2 cellular contexts compared by ENCODE assay signal in the genomic region with DNA sequence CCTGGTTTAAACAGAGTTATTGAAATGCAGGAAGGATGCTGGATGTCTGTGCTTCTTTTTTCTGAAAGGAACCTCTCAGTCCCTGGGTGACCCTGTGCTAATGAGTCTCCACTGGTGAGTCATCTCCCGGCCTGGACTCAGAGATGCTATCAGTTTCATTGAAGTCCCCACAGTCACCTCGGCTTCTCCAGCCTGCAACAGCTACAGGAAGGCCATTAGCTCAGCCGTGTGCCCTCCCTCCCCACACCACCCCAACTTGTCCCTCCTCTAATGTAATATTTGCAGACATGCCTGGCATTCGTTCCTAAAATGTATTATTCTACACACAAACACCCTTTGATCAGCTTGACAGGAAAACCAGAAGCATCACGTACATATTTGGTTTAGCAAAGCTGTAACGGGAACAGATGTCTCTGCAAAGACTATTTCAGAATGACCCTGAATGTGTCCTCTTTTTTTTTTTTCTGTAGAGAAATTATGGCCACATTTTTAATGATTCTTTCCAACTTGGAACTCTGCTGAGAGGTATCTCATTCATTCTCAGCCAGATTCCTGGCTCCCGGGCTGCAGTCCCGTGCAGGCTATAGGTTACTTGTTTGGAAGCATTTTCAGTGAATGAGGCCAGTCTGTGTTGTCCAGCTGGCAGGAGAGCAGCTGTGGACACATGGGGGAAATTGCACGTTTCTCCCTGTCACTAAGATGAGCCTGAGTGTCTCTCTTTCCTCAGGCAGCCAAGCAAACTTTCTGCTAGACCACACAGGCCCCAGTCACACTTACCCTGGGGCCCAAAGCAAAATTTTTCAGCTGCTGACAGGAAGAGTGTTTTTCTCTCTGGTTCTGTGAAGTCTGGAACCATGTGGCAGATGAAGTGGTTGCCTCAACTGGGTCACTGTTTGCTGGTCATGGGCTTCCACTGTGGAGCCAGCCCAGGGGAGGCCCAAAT.
TF ChIP-seq lines count a peak whose summit lies in the region.

No MANE protein-coding gene starts in this region.

TF ChIP-seq in GM12878, 131 proteins besides CTCF, POLR2A, EP300 and RAD21:
- TF ChIP-seq, protein P1, sequence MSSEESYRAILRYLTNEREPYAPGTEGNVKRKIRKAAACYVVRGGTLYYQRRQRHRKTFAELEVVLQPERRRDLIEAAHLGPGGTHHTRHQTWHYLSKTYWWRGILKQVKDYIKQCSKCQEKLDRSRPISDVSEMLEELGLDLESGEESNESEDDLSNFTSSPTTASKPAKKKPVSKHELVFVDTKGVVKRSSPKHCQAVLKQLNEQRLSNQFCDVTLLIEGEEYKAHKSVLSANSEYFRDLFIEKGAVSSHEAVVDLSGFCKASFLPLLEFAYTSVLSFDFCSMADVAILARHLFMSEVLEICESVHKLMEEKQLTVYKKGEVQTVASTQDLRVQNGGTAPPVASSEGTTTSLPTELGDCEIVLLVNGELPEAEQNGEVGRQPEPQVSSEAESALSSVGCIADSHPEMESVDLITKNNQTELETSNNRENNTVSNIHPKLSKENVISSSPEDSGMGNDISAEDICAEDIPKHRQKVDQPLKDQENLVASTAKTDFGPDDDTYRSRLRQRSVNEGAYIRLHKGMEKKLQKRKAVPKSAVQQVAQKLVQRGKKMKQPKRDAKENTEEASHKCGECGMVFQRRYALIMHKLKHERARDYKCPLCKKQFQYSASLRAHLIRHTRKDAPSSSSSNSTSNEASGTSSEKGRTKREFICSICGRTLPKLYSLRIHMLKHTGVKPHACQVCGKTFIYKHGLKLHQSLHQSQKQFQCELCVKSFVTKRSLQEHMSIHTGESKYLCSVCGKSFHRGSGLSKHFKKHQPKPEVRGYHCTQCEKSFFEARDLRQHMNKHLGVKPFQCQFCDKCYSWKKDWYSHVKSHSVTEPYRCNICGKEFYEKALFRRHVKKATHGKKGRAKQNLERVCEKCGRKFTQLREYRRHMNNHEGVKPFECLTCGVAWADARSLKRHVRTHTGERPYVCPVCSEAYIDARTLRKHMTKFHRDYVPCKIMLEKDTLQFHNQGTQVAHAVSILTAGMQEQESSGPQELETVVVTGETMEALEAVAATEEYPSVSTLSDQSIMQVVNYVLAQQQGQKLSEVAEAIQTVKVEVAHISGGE (CRISPR knock-in tag; IDR thresholded peaks at IDR 0.05): no peak
- peak; percentile 77 for TF ChIP-seq MEF2B (IDR thresholded peaks at IDR 0.05; ENCODE audit: partially characterized antibody, poor library complexity, severe bottlenecking)
- no peak for TF ChIP-seq MAX (IDR thresholded peaks at IDR 0.05; ENCODE audit: low read depth, low read length)
- TF ChIP-seq IRF3 (IDR thresholded peaks at IDR 0.05): no peak
- 0 out of 4 replicates have a peak, but pooled peaks of 1 of the 2 experiments have one; percentile 3 for TF ChIP-seq IKZF2 (IDR thresholded peaks at IDR 0.05)
- TF ChIP-seq JUND (IDR thresholded peaks at IDR 0.05; ENCODE audit: low read depth, low read length): no peak
- TF ChIP-seq, protein P2, sequence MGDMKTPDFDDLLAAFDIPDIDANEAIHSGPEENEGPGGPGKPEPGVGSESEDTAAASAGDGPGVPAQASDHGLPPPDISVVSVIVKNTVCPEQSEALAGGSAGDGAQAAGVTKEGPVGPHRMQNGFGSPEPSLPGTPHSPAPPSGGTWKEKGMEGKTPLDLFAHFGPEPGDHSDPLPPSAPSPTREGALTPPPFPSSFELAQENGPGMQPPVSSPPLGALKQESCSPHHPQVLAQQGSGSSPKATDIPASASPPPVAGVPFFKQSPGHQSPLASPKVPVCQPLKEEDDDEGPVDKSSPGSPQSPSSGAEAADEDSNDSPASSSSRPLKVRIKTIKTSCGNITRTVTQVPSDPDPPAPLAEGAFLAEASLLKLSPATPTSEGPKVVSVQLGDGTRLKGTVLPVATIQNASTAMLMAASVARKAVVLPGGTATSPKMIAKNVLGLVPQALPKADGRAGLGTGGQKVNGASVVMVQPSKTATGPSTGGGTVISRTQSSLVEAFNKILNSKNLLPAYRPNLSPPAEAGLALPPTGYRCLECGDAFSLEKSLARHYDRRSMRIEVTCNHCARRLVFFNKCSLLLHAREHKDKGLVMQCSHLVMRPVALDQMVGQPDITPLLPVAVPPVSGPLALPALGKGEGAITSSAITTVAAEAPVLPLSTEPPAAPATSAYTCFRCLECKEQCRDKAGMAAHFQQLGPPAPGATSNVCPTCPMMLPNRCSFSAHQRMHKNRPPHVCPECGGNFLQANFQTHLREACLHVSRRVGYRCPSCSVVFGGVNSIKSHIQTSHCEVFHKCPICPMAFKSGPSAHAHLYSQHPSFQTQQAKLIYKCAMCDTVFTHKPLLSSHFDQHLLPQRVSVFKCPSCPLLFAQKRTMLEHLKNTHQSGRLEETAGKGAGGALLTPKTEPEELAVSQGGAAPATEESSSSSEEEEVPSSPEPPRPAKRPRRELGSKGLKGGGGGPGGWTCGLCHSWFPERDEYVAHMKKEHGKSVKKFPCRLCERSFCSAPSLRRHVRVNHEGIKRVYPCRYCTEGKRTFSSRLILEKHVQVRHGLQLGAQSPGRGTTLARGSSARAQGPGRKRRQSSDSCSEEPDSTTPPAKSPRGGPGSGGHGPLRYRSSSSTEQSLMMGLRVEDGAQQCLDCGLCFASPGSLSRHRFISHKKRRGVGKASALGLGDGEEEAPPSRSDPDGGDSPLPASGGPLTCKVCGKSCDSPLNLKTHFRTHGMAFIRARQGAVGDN (IDR thresholded peaks at IDR 0.05): peak; percentile 72; the same call in 1 of the 2 replicates
- peak; percentile 8 to 49; a peak in 2 of 4 replicates for TF ChIP-seq BHLHE40 (IDR thresholded peaks at IDR 0.05; ENCODE audit: borderline replicate concordance in 1 of 2, low read depth in 2 of 2, low read length in 1 of 2)
- TF ChIP-seq BCL11A (IDR thresholded peaks at IDR 0.05; ENCODE audit: low read depth, low read length): peak; percentile 28; the same call in 1 of the 2 replicates
- TF ChIP-seq JUNB (IDR thresholded peaks at IDR 0.05): 0 out of 2 replicates have a peak, but pooled peaks have one; percentile 7
- TF ChIP-seq MTA2 (IDR thresholded peaks at IDR 0.05; ENCODE audit: low read depth): 0 out of 2 replicates have a peak, but pooled peaks have one; percentile 27
- TF ChIP-seq CREM (IDR thresholded peaks at IDR 0.05; ENCODE audit: low read depth): no peak
- TF ChIP-seq LARP7 (IDR thresholded peaks at IDR 0.05): 0 out of 2 replicates have a peak, but pooled peaks have one; percentile 42

TF ChIP-seq in liver, 16 proteins besides CTCF, POLR2A, EP300 and RAD21:
- TF ChIP-seq JUND (IDR thresholded peaks at IDR 0.05): peak; percentile 41 to 63
- TF ChIP-seq NR2F2 (IDR thresholded peaks at IDR 0.05): peak; percentile 70
- no peak for TF ChIP-seq HNF4A (conservative IDR thresholded peaks at IDR 0.05)
- TF ChIP-seq MAX (IDR thresholded peaks at IDR 0.05): peak; percentile 9
- TF ChIP-seq EGR1 (IDR thresholded peaks at IDR 0.05; ENCODE audit: low read depth in 2 of 2): no peak
